Comparison of ENCODE assay signal across 26 cellular contexts in genomic region chr21:15793109-15793508, GRCh38.
"Had no signal": no experiment of that assay in that cellular context is flagged by ENCODE, and none has a peak within 500 bp of the region (broad histone marks: within the 10 kb centered on the region; RNA-seq: fewer than 3 reads in every experiment).

No MANE protein-coding gene starts in this region.

- H3K27me3 ChIP-seq: colonic mucosa, esophagus squamous epithelium, gastrocnemius medialis, heart right ventricle, left lung had no signal

- H3K27ac Mint-ChIP-seq: dendritic cell treated with granulocyte-macrophage colony-stimulating factor and Interleukin-4, amounts not matched to agents 40 ng/mL and 50 ng/mL, for 4 days; effector memory CD8-positive, alpha-beta T cell; endodermal cell; memory B cell had no signal

- ATAC-seq: effector memory CD8-positive, alpha-beta T cell; esophagus mucosa; gastrocnemius medialis; heart right ventricle; left cardiac atrium; left lung; left ventricle myocardium superior; lower lobe of right lung; naive thymus-derived CD4-positive, alpha-beta T cell had no signal

- H3K27ac ChIP-seq: colonic mucosa, epithelial cell of prostate, esophagus squamous epithelium, heart right ventricle, left lung, lower lobe of right lung had no signal

- H3K4me1 ChIP-seq: esophagus squamous epithelium, left lung had no signal

- H3K9me3 Mint-ChIP-seq: dendritic cell treated with granulocyte-macrophage colony-stimulating factor and Interleukin-4, amounts not matched to agents 40 ng/mL and 50 ng/mL, for 4 days; effector memory CD8-positive, alpha-beta T cell; endodermal cell; memory B cell; naive thymus-derived CD4-positive, alpha-beta T cell had no signal

- H3K4me3 Mint-ChIP-seq: dendritic cell treated with granulocyte-macrophage colony-stimulating factor and Interleukin-4, amounts not matched to agents 40 ng/mL and 50 ng/mL, for 4 days; effector memory CD8-positive, alpha-beta T cell; endodermal cell; memory B cell; naive thymus-derived CD4-positive, alpha-beta T cell had no signal

- FAIRE-seq: endometrium, islet of Langerhans, keratinocyte had no signal

- DNase-seq: colonic mucosa; cortex of kidney; effector CD8-positive, alpha-beta T cell; effector memory CD8-positive, alpha-beta T cell; endodermal cell; esophagus squamous epithelium; foreskin melanocyte; gastrocnemius medialis; glutamatergic neuron; head of caudate nucleus; heart right ventricle; hippocampal formation; left cardiac atrium; left lung; left ventricle myocardium superior; lower lobe of right lung; mesendoderm; midbrain; naive thymus-derived CD4-positive, alpha-beta T cell had no signal

- H3K4me3 ChIP-seq: colonic mucosa, esophagus squamous epithelium, gastrocnemius medialis, heart right ventricle, left lung, lower lobe of right lung had no signal

- H3K9me3 ChIP-seq: colonic mucosa, esophagus squamous epithelium, gastrocnemius medialis, heart right ventricle, left lung, lower lobe of right lung had no signal

- H3K36me3 ChIP-seq: colonic mucosa, esophagus squamous epithelium, gastrocnemius medialis, lower lobe of right lung had no signal

- H3K27me3 Mint-ChIP-seq: dendritic cell treated with granulocyte-macrophage colony-stimulating factor and Interleukin-4, amounts not matched to agents 40 ng/mL and 50 ng/mL, for 4 days; effector memory CD8-positive, alpha-beta T cell; memory B cell; naive thymus-derived CD4-positive, alpha-beta T cell had no signal
